ENCODE assay signal across 8 cellular contexts in the genomic region with DNA sequence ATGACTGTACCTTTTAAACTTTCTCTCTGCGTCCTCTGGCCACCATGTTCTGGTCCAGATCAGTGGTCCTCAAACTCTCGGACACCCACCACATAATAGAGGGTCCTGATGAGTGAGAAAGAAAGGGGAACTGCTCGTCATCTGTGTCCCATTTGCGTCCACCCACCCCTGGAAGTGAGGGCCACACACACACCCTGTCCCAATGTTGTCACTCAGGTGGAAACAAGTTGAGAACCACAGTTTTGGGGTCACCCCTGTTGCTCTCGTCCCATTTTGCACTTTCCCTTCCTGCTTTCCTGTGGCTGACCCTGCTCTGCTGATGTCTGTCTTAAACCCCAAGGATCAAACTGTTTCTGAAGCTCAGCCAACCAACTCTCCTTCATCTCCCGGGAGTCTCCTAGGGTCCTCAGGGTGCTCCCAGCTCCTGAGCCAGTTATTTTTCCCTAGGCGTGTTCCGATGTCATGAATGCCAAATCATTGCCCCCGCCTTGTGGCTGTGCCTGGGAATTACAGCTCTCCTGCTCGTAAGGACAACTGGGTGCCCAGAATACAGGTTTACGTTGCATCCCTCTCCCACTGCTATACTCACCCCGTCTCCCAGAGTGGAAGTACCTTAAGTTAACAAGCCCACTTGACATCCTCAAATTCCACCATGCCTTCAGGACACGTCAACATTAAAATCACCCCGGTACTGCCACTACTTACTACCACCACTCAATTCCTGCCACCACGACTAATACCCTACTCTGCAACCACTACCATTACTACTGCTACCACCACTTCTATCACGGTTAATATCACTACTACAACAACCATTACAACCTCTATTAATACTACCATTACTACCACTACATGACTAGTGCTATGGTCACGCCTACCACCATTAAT. TPM values are rescaled to one million over a fixed set of nuclear protein-coding genes. Genes with fewer than 3 reads are reported as not detected.
DNase-seq lines count a peak whose midpoint lies in the region; ATAC-seq, FAIRE-seq and TF ChIP-seq lines count a peak whose summit lies in the region.

No MANE protein-coding gene starts in this region.

- WGBS in small intestine, 3 donors, result 45 to 51% (median 48%) methylated on average over 17 of the region's 17 CpGs

- H3K36me3 ChIP-seq in small intestine (ENCODE audit: control insufficient read depth in 2 of 2, insufficient read depth in 2 of 2, low read length in 2 of 2), result no peaks in the 10 kb centered on the region

- TF ChIP-seq CTCF in 22Rv1 (IDR thresholded peaks at IDR 0.05) (peak; percentile 80), GM12873 (IDR thresholded peaks at IDR 0.05; ENCODE audit: insufficient read depth, low read depth, low read length, missing control alignments) (peak; percentile 77)

- peaks cover 0 to 2% of the 10 kb centered on the region in 2 donors for H3K27me3 ChIP-seq in small intestine (ENCODE audit: control insufficient read depth in 2 of 2, insufficient read depth in 2 of 2, low read length in 2 of 2)

- ATAC-seq in HG02840 (IDR thresholded peaks at IDR 0.05; ENCODE audit: low FRiP score, unreplicated experiment) (no peak), GM21786 (IDR thresholded peaks at IDR 0.05; ENCODE audit: unreplicated experiment) (no peak)

- no peak for FAIRE-seq in small intestine (lab: Jason Lieb, UNC)

- peak; percentile 13 for DNase-seq in NCI-H2227 treated with DMSO at 0.1 percent for 48 hours (lab: John Stamatoyannopoulos, UW)
- peak; percentile 72 for DNase-seq in activated CD8-positive, alpha-beta memory T cell treated with anti-CD3 and anti-CD28 coated beads for 24 hours
- peak; percentile 3 for DNase-seq in globus pallidus (ENCODE audit: low spot score)
- DNase-seq in small intestine, result peak; percentile 81

- H3K4me1 ChIP-seq in small intestine (ENCODE audit: control insufficient read depth in 2 of 2, insufficient read depth in 1 of 2, low read depth in 1 of 2, low read length in 1 of 2), result no peaks in the 10 kb centered on the region

- H3K27ac ChIP-seq in 22Rv1 (no peak overlapping the region), small intestine (ENCODE audit: low read depth in 1 of 2, low read length in 1 of 2) (no peak overlapping the region)

- no peak overlapping the region for H3K4me3 ChIP-seq in small intestine (ENCODE audit: low read depth in 1 of 2, low read length in 2 of 2)

- H3K9me3 ChIP-seq in small intestine (ENCODE audit: control insufficient read depth, low read depth), result no peaks in the 10 kb centered on the region

RNA-seq across cellular contexts. Expression of gene HNF1B, which starts 26.0 kb away (rescaled TPM):
- 10 to 100 TPM in 2 of 3 donors, 1 to 10 TPM in 1; 10.0 to 18.1 (median 11.9) TPM for polyA plus RNA-seq in small intestine

Comparison
In these comparisons a context has a peak if more than half of its experiments do, and no peak if none do; other contexts are left out.
1. DNase-seq: peak in every context shown above with its lines; median percentile 81 in small intestine; 72 in activated CD8-positive, alpha-beta memory T cell treated with anti-CD3 and anti-CD28 coated beads for 24 hours; 13 in NCI-H2227 treated with DMSO at 0.1 percent for 48 hours; 3 in globus pallidus.